In genomic region chr1:10704383-10704882, GRCh38 we compare ENCODE assay signal across 17 cellular contexts.
DNase-seq lines count a peak whose midpoint lies in the region; ATAC-seq and TF ChIP-seq lines count a peak whose summit lies in the region.
"Had no signal": no experiment of that assay in that cellular context is flagged by ENCODE, and none has a peak within 500 bp of the region (broad histone marks: within the 10 kb centered on the region; RNA-seq: fewer than 3 reads in every experiment).

No MANE protein-coding gene starts in this region.

- 10 to 21% methylated on average over 6 to 43 of the region's 43 CpGs for WGBS in endodermal cell (ENCODE audit: insufficient coverage in 1 of 2, insufficient read length in 1 of 2), 2 experiments
- WGBS in mesodermal cell (ENCODE audit: insufficient coverage in 2 of 2), 2 experiments, result 6 to 7% methylated on average over 36 to 42 of the region's 43 CpGs

- TF ChIP-seq CTCF in cardiac muscle cell (IDR thresholded peaks at IDR 0.05; ENCODE audit: low read depth, low read length), result no peak
- no peak for TF ChIP-seq CTCF in endodermal cell (conservative IDR thresholded peaks at IDR 0.05)
- TF ChIP-seq CTCF in upper lobe of right lung (IDR thresholded peaks at IDR 0.05), result no peak

- intact Hi-C loops in Right ventricle myocardium superior (cut with DNase I), result no loop called here
- intact Hi-C loops in upper lobe of right lung (cut with DNase I), result no loop called here

- no peaks in the 10 kb centered on the region for H3K9me3 Mint-ChIP-seq in endodermal cell
- H3K9me3 Mint-ChIP-seq: activated CD4-positive, alpha-beta T cell treated with anti-CD3 and anti-CD28 coated beads, Interleukin-2, amount 10 ng/mL, durations not matched to agents 7 days and 5 days; activated naive CD8-positive, alpha-beta T cell treated with anti-CD3 and anti-CD28 coated beads, Interleukin-2, amount 10 ng/mL, durations not matched to agents 7 days and 5 days; activated T-cell treated with anti-CD3 and anti-CD28 coated beads, Interleukin-2, amount 50 U/mL, for 24 hours; CD4-positive, alpha-beta T cell; central memory CD8-positive, alpha-beta T cell had no signal

- H3K9me3 ChIP-seq in cardiac muscle cell (ENCODE audit: low read depth) (no peaks in the 10 kb centered on the region), endodermal cell (ENCODE audit: control insufficient read depth, low read length) (no peaks in the 10 kb centered on the region), mesodermal cell (ENCODE audit: control insufficient read depth, low read length) (no peaks in the 10 kb centered on the region), upper lobe of right lung (no peaks in the 10 kb centered on the region)
- H3K9me3 ChIP-seq: left lung, psoas muscle, suprapubic skin had no signal

- H3K4me3 ChIP-seq in cardiac muscle cell, result no peak overlapping the region
- H3K4me3 ChIP-seq in endodermal cell (ENCODE audit: low read length), result no peak overlapping the region
- H3K4me3 ChIP-seq in mesodermal cell (ENCODE audit: extremely low read depth, insufficient read depth, low read length, poor library complexity, severe bottlenecking), result no peak overlapping the region
- no peak overlapping the region for H3K4me3 ChIP-seq in upper lobe of right lung
- H3K4me3 ChIP-seq: left lung, psoas muscle, suprapubic skin had no signal

- H3K4me1 Mint-ChIP-seq in endodermal cell, result peaks cover 8% of the 10 kb centered on the region
- H3K4me1 Mint-ChIP-seq: activated CD4-positive, alpha-beta T cell treated with anti-CD3 and anti-CD28 coated beads, Interleukin-2, amount 10 ng/mL, durations not matched to agents 7 days and 5 days; activated naive CD8-positive, alpha-beta T cell treated with anti-CD3 and anti-CD28 coated beads, Interleukin-2, amount 10 ng/mL, durations not matched to agents 7 days and 5 days; central memory CD8-positive, alpha-beta T cell had no signal

- peak overlapping the region; percentile 33 for H3K4me3 Mint-ChIP-seq in endodermal cell
- H3K4me3 Mint-ChIP-seq: activated CD4-positive, alpha-beta T cell treated with anti-CD3 and anti-CD28 coated beads, Interleukin-2, amount 10 ng/mL, durations not matched to agents 7 days and 5 days; activated naive CD8-positive, alpha-beta T cell treated with anti-CD3 and anti-CD28 coated beads, Interleukin-2, amount 10 ng/mL, durations not matched to agents 7 days and 5 days; activated T-cell treated with anti-CD3 and anti-CD28 coated beads, Interleukin-2, amount 50 U/mL, for 24 hours; CD4-positive, alpha-beta T cell; central memory CD8-positive, alpha-beta T cell had no signal

- peak in 1 of 2 donors; percentile 67 for DNase-seq in cardiac muscle cell (ENCODE audit: low read depth in 1 of 2, low spot score in 1 of 2)
- no peak for DNase-seq in Right ventricle myocardium superior
- DNase-seq in endodermal cell, result peak; percentile 88
- DNase-seq in upper lobe of right lung, result no peak
- DNase-seq in T1000 (lab: John Stamatoyannopoulos, UW), result no peak
- no peak for DNase-seq in NCI-H2107 (lab: John Stamatoyannopoulos, UW)
- DNase-seq: activated CD4-positive, alpha-beta T cell treated with anti-CD3 and anti-CD28 coated beads, Interleukin-2, amount 10 ng/mL, durations not matched to agents 7 days and 5 days; activated naive CD8-positive, alpha-beta T cell treated with anti-CD3 and anti-CD28 coated beads, Interleukin-2, amount 10 ng/mL, durations not matched to agents 7 days and 5 days; activated T-cell treated with anti-CD3 and anti-CD28 coated beads, Interleukin-2, amount 50 U/mL, for 24 hours; CD4-positive, alpha-beta T cell; left lung; psoas muscle; SIG-M5 had no signal

- H3K27me3 ChIP-seq in cardiac muscle cell (no peaks in the 10 kb centered on the region), endodermal cell (ENCODE audit: control insufficient read depth, insufficient read depth, low read length, poor library complexity, severe bottlenecking) (peaks cover 17% of the 10 kb centered on the region), upper lobe of right lung (no peaks in the 10 kb centered on the region)

- H3K27ac ChIP-seq in cardiac muscle cell, result peak overlapping the region; percentile 52
- H3K27ac ChIP-seq in endodermal cell (ENCODE audit: low read depth, low read length), result peak overlapping the region; percentile 98
- peak overlapping the region; percentile 66 for H3K27ac ChIP-seq in mesodermal cell (ENCODE audit: low read depth, low read length, severe bottlenecking)
- H3K27ac ChIP-seq in upper lobe of right lung, result no peak overlapping the region
- H3K27ac ChIP-seq: left lung, psoas muscle, suprapubic skin had no signal

- peaks cover 16% of the 10 kb centered on the region for H3K27me3 Mint-ChIP-seq in endodermal cell (ENCODE audit: insufficient read depth)
- H3K27me3 Mint-ChIP-seq: CD4-positive, alpha-beta T cell; central memory CD8-positive, alpha-beta T cell had no signal

- H3K36me3 Mint-ChIP-seq in endodermal cell (ENCODE audit: low read depth), result no peaks in the 10 kb centered on the region
- H3K36me3 Mint-ChIP-seq: activated naive CD8-positive, alpha-beta T cell treated with anti-CD3 and anti-CD28 coated beads, Interleukin-2, amount 10 ng/mL, durations not matched to agents 7 days and 5 days had no signal

- ATAC-seq in Right ventricle myocardium superior (ENCODE audit: poor library complexity) (no peak), upper lobe of right lung (peak; percentile 5), HG02938 (IDR thresholded peaks at IDR 0.05; ENCODE audit: unreplicated experiment) (no peak)
- ATAC-seq: left lung, psoas muscle had no signal

- H3K27ac Mint-ChIP-seq in endodermal cell, result no peak overlapping the region
- H3K27ac Mint-ChIP-seq: activated CD4-positive, alpha-beta T cell treated with anti-CD3 and anti-CD28 coated beads, Interleukin-2, amount 10 ng/mL, durations not matched to agents 7 days and 5 days; activated naive CD8-positive, alpha-beta T cell treated with anti-CD3 and anti-CD28 coated beads, Interleukin-2, amount 10 ng/mL, durations not matched to agents 7 days and 5 days; activated T-cell treated with anti-CD3 and anti-CD28 coated beads, Interleukin-2, amount 50 U/mL, for 24 hours; CD4-positive, alpha-beta T cell had no signal

- H3K4me1 ChIP-seq in cardiac muscle cell (ENCODE audit: low read depth) (peaks cover 45% of the 10 kb centered on the region), endodermal cell (ENCODE audit: control insufficient read depth, insufficient read depth, low read length) (no peaks in the 10 kb centered on the region), mesodermal cell (ENCODE audit: control insufficient read depth, insufficient read depth, low read length, poor library complexity, severe bottlenecking) (peaks cover 16% of the 10 kb centered on the region), upper lobe of right lung (no peaks in the 10 kb centered on the region)

- H3K36me3 ChIP-seq in cardiac muscle cell (no peaks in the 10 kb centered on the region), endodermal cell (ENCODE audit: control insufficient read depth, insufficient read depth, low read length) (no peaks in the 10 kb centered on the region), mesodermal cell (ENCODE audit: control insufficient read depth, insufficient read depth, low read length) (no peaks in the 10 kb centered on the region), upper lobe of right lung (no peaks in the 10 kb centered on the region)
- H3K36me3 ChIP-seq: left lung had no signal

- no peak overlapping the region for H3K9ac ChIP-seq in endodermal cell (ENCODE audit: extremely low read depth, low read length, poor library complexity, severe bottlenecking)
